ENCODE assay signal across 12 cellular contexts in genomic region chrX:77087529-77088169, GRCh38.
A peak's percentile ranks its signal among the peaks of the same experiment; 100 is the strongest.
DNase-seq lines count a peak whose midpoint lies in the region; ATAC-seq, FAIRE-seq and TF ChIP-seq lines count a peak whose summit lies in the region.
"Had no signal": no experiment of that assay in that cellular context is flagged by ENCODE, and none has a peak within 500 bp of the region (broad histone marks: within the 10 kb centered on the region; RNA-seq: fewer than 3 reads in every experiment).

No MANE protein-coding gene starts in this region.

- no peak for TF ChIP-seq RAD21 in Ishikawa (IDR thresholded peaks at IDR 0.05; ENCODE audit: low read depth)

- no peaks in the 10 kb centered on the region for H3K36me3 ChIP-seq in small intestine (ENCODE audit: control insufficient read depth in 2 of 2, insufficient read depth in 2 of 2, low read length in 2 of 2)
- H3K36me3 ChIP-seq: upper lobe of left lung had no signal

- H3K4me1 ChIP-seq in right cardiac atrium (ENCODE audit: control insufficient read depth, insufficient read depth, low read length): peaks cover 2% of the 10 kb centered on the region
- H3K4me1 ChIP-seq in small intestine (ENCODE audit: control insufficient read depth in 2 of 2, insufficient read depth in 1 of 2, low read depth in 1 of 2, low read length in 1 of 2): no peaks in the 10 kb centered on the region
- H3K4me1 ChIP-seq: upper lobe of left lung had no signal

- no peak for TF ChIP-seq CTCF in Calu3 (IDR thresholded peaks at IDR 0.05; ENCODE audit: unreplicated experiment)

- no peaks in the 10 kb centered on the region for H3K4me1 Mint-ChIP-seq in Calu3 (ENCODE audit: low read depth, unreplicated experiment)
- H3K4me1 Mint-ChIP-seq in stimulated activated effector memory CD8-positive, alpha-beta T cell treated with anti-CD3 and anti-CD28 coated beads, Interleukin-12 subunit alpha, Interleukin-12 subunit beta, amount 100 ng/mL, for 72 hours: no peaks in the 10 kb centered on the region

- H3K4me3 ChIP-seq in right cardiac atrium (ENCODE audit: low read length) (no peak overlapping the region), small intestine (ENCODE audit: low read depth in 1 of 2, low read length in 2 of 2) (no peak overlapping the region)
- H3K4me3 ChIP-seq: upper lobe of left lung had no signal

- H3K9me3 Mint-ChIP-seq in Calu3 (ENCODE audit: low read depth, unreplicated experiment): peaks cover 15% of the 10 kb centered on the region
- no peaks in the 10 kb centered on the region for H3K9me3 Mint-ChIP-seq in stimulated activated effector memory CD8-positive, alpha-beta T cell treated with anti-CD3 and anti-CD28 coated beads, Interleukin-12 subunit alpha, Interleukin-12 subunit beta, amount 100 ng/mL, for 72 hours

- no peaks in the 10 kb centered on the region for H3K36me3 Mint-ChIP-seq in Calu3 (ENCODE audit: insufficient read depth, unreplicated experiment)
- H3K36me3 Mint-ChIP-seq in stimulated activated effector memory CD8-positive, alpha-beta T cell treated with anti-CD3 and anti-CD28 coated beads, Interleukin-12 subunit alpha, Interleukin-12 subunit beta, amount 100 ng/mL, for 72 hours: no peaks in the 10 kb centered on the region

- BruUV-seq in Calu3 (replicated peaks; lab: Mats Ljungman, UMichigan): no TSS peak

- peak overlapping the region; percentile 64 for H3K27ac ChIP-seq in right cardiac atrium (ENCODE audit: low read length)
- H3K27ac ChIP-seq in small intestine (ENCODE audit: low read depth in 1 of 2, low read length in 1 of 2): peak overlapping the region in 1 of 2 donors; percentile 34
- H3K27ac ChIP-seq: upper lobe of left lung had no signal

- WGBS in right cardiac atrium: 51% methylated on average over 7 of the region's 7 CpGs
- 51 to 55% (median 52%) methylated on average over 7 of the region's 7 CpGs for WGBS in small intestine, 3 donors

- ATAC-seq in right cardiac atrium: peak; percentile 67 to 75
- no peak for ATAC-seq in HG02840 (IDR thresholded peaks at IDR 0.05; ENCODE audit: low FRiP score, unreplicated experiment)
- ATAC-seq in stimulated activated effector memory CD8-positive, alpha-beta T cell treated with anti-CD3 and anti-CD28 coated beads, Interleukin-12 subunit alpha, Interleukin-12 subunit beta, amount 100 ng/mL, for 72 hours: no peak

- no peak overlapping the region for H3K27ac Mint-ChIP-seq in Calu3 (ENCODE audit: unreplicated experiment)
- H3K27ac Mint-ChIP-seq in stimulated activated effector memory CD8-positive, alpha-beta T cell treated with anti-CD3 and anti-CD28 coated beads, Interleukin-12 subunit alpha, Interleukin-12 subunit beta, amount 100 ng/mL, for 72 hours: no peak overlapping the region

- H3K27me3 Mint-ChIP-seq in Calu3 (ENCODE audit: unreplicated experiment): no peaks in the 10 kb centered on the region

- intact Hi-C loops in right cardiac atrium (cut with DNase I) (no loop called here), Calu3 (cut with micrococcal nuclease; ENCODE audit: unreplicated experiment) (no loop called here)

- DNase-seq in brain pericyte (ENCODE audit: low read depth, low spot score) (peak; percentile 21), right cardiac atrium (peak in 1 of 3 donors; percentile 23), small intestine (peak; percentile 2), Calu3 (no peak), DMS79 treated with DMSO at 0.1 percent for 48 hours (lab: John Stamatoyannopoulos, UW) (no peak)
- no peak for DNase-seq in stimulated activated effector memory CD8-positive, alpha-beta T cell treated with anti-CD3 and anti-CD28 coated beads, Interleukin-12 subunit alpha, Interleukin-12 subunit beta, amount 100 ng/mL, for 72 hours (ENCODE audit: low spot score in 2 of 2)
- DNase-seq: erythroblast, islet precursor cell, NCI-H524 treated with DMSO at 0.1 percent for 48 hours, upper lobe of left lung had no signal

- no peaks in the 10 kb centered on the region for H3K9me3 ChIP-seq in right cardiac atrium (ENCODE audit: control insufficient read depth, low read length)
- H3K9me3 ChIP-seq in small intestine (ENCODE audit: control insufficient read depth, low read depth): no peaks in the 10 kb centered on the region
- H3K9me3 ChIP-seq: upper lobe of left lung had no signal

- H3K27me3 ChIP-seq in right cardiac atrium (ENCODE audit: control insufficient read depth, insufficient read depth): no peaks in the 10 kb centered on the region
- no peaks in the 10 kb centered on the region for H3K27me3 ChIP-seq in small intestine (ENCODE audit: control insufficient read depth in 2 of 2, insufficient read depth in 2 of 2, low read length in 2 of 2)
- H3K27me3 ChIP-seq: upper lobe of left lung had no signal

- no peak for TF ChIP-seq EP300 in Ishikawa (IDR thresholded peaks at IDR 0.05; ENCODE audit: borderline replicate concordance)

- no peak overlapping the region for H3K4me3 Mint-ChIP-seq in Calu3 (ENCODE audit: low read depth, unreplicated experiment)
- no peak overlapping the region for H3K4me3 Mint-ChIP-seq in stimulated activated effector memory CD8-positive, alpha-beta T cell treated with anti-CD3 and anti-CD28 coated beads, Interleukin-12 subunit alpha, Interleukin-12 subunit beta, amount 100 ng/mL, for 72 hours

- CTCF ChIA-PET in Calu3 (lab: Charles Lee): no interaction called here

- FAIRE-seq in small intestine (lab: Jason Lieb, UNC): no peak

TF ChIP-seq in Ishikawa, 13 proteins besides CTCF, POLR2A, EP300 and RAD21:
- TF ChIP-seq USF1 (IDR thresholded peaks at IDR 0.05) (no peak), CREB1 (IDR thresholded peaks at IDR 0.05; ENCODE audit: low read depth) (no peak), REST (IDR thresholded peaks at IDR 0.05; ENCODE audit: low read depth) (no peak), MAX (IDR thresholded peaks at IDR 0.05) (no peak), NFIC (IDR thresholded peaks at IDR 0.05) (peak; percentile 84), ZBTB7A (IDR thresholded peaks at IDR 0.05; ENCODE audit: low read depth) (no peak), FOXM1 (IDR thresholded peaks at IDR 0.05; ENCODE audit: borderline replicate concordance, low read depth) (no peak), CEBPB (IDR thresholded peaks at IDR 0.05) (no peak), EGR1 (IDR thresholded peaks at IDR 0.05) (no peak), TCF12 (IDR thresholded peaks at IDR 0.05; ENCODE audit: low read depth) (no peak), TAF1 (IDR thresholded peaks at IDR 0.05; ENCODE audit: low read depth) (no peak), YY1 (IDR thresholded peaks at IDR 0.05; ENCODE audit: low read depth) (no peak), TEAD4 (IDR thresholded peaks at IDR 0.05) (peak; percentile 65)

Comparison
In these comparisons a context has a peak if more than half of its experiments do, and no peak if none do; other contexts are left out.
1. DNase-seq: peak in brain pericyte (single experiment) and small intestine (single experiment); none in Calu3 (single experiment), DMS79 treated with DMSO at 0.1 percent for 48 hours (single experiment) and stimulated activated effector memory CD8-positive, alpha-beta T cell treated with anti-CD3 and anti-CD28 coated beads, Interleukin-12 subunit alpha, Interleukin-12 subunit beta, amount 100 ng/mL, for 72 hours (0 of 2).
2. ATAC-seq: peak in right cardiac atrium (2 of 2); none in HG02840 (single experiment) and stimulated activated effector memory CD8-positive, alpha-beta T cell treated with anti-CD3 and anti-CD28 coated beads, Interleukin-12 subunit alpha, Interleukin-12 subunit beta, amount 100 ng/mL, for 72 hours (single experiment).